ENCODE assay signal across 14 cellular contexts in the genomic region with DNA sequence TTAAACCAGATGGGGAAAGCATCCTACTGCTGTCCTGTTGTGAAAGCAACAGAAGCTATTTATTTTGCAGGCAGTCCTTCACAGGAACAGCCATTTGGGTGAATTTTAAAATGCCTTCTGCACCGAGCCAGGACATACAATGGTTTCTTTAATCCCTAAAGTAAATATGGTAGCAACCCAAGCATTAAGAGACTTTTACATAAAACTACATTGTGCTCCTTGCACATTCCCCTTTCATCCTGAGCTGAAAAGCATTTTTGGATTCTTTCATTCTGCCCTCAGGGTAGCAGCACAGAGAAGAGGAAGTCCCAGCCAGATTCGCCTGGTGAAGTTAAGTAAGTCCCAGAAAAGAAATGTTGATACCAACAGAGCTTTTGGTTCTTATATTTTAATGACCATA.
A peak's percentile ranks its signal among the peaks of the same experiment; 100 is the strongest.
DNase-seq lines count a peak whose midpoint lies in the region; ATAC-seq, FAIRE-seq and TF ChIP-seq lines count a peak whose summit lies in the region.
"Had no signal": no experiment of that assay in that cellular context is flagged by ENCODE, and none has a peak within 500 bp of the region (broad histone marks: within the 10 kb centered on the region; RNA-seq: fewer than 3 reads in every experiment).

No MANE protein-coding gene starts in this region.

- 0% methylated on average over 2 of the region's 2 CpGs for WGBS in GM12878 (ENCODE audit: insufficient coverage, insufficient replicate concordance, low lambda C conversion rate, missing lambda C conversion rate)
- 0 to 33% methylated on average over 1 to 2 of the region's 2 CpGs for WGBS in mesodermal cell (ENCODE audit: insufficient coverage in 2 of 2), 2 experiments

- H3K9me3 ChIP-seq in GM12878 (replicated peaks; ENCODE audit: control insufficient read depth, insufficient read depth, low read length) (no peaks in the 10 kb centered on the region), mesodermal cell (ENCODE audit: control insufficient read depth, low read length) (no peaks in the 10 kb centered on the region)
- H3K9me3 ChIP-seq: vagina had no signal

- intact Hi-C loops in GM12878 (cut with micrococcal nuclease; ENCODE audit: unreplicated experiment), result no loop called here

- BruUV-seq in GM12878 (replicated peaks; lab: Mats Ljungman, UMichigan), result no TSS peak

- SMC1A ChIA-PET in GM12878 (lab: Charles Lee; ENCODE audit: uncharacterized antibody, unreplicated experiment), result interaction anchor here (0.8 to 3.6 kb wide), 6 partner anchors 7 to 67 kb away, joined by 3 to 17 read pairs (median 4); no protein-coding TSS in a partner anchor

- ATAC-seq in GM12878, result peak; percentile 40; the same call in 1 of the 3 replicates
- no peak for ATAC-seq in HG02973 (IDR thresholded peaks at IDR 0.05; ENCODE audit: unreplicated experiment)
- no peak for ATAC-seq in GM18498 (IDR thresholded peaks at IDR 0.05; ENCODE audit: unreplicated experiment)

- CTCF ChIA-PET in GM12878 (lab: Yijun Ruan, JAX), result interaction anchor here (0.6 to 2.1 kb wide), 3 partner anchors 8 to 39 kb away, joined by 3 to 6 read pairs (median 5); no protein-coding TSS in a partner anchor

- no peaks in the 10 kb centered on the region for H3K27me3 ChIP-seq in GM12878 (replicated peaks in 1 of 2; ENCODE audit: control insufficient read depth in 2 of 2, insufficient read depth in 2 of 2, low read length in 1 of 2)
- H3K27me3 ChIP-seq: vagina had no signal

- TF ChIP-seq POLR2A in GM12878 (IDR thresholded peaks at IDR 0.05; ENCODE audit: low read depth, low read length), result no peak

- in situ Hi-C loops in GM12878 (cut with MboI), result no loop called here

- TF ChIP-seq CTCF in GM12878 (IDR thresholded peaks at IDR 0.05 in 2 of 3, conservative IDR thresholded peaks at IDR 0.05 in 1 of 3; ENCODE audit: control insufficient read depth in 2 of 3, extremely low read depth in 1 of 3, insufficient read depth in 1 of 3, low read depth in 3 of 3, low read length in 3 of 3), result no peak

- H3K27ac ChIP-seq in GM12878 (ENCODE audit: control insufficient read depth, insufficient read depth) (no peak overlapping the region), mesodermal cell (ENCODE audit: low read depth, low read length, severe bottlenecking) (peak overlapping the region; percentile 91)
- H3K27ac ChIP-seq: vagina had no signal

- TF ChIP-seq EP300 in GM12878 (IDR thresholded peaks at IDR 0.05; ENCODE audit: borderline replicate concordance in 1 of 2, control insufficient read depth in 1 of 2, low read depth in 2 of 2, low read length in 2 of 2), result no peak

- no peak overlapping the region for H3K4me2 ChIP-seq in GM12878 (ENCODE audit: control insufficient read depth, insufficient read depth)

- FAIRE-seq in GM12878 (lab: Jason Lieb, UNC), result no peak

- no peak overlapping the region for H3K9ac ChIP-seq in GM12878 (ENCODE audit: control insufficient read depth, insufficient read depth, low read length)

- H3K36me3 ChIP-seq in GM12878 (ENCODE audit: control insufficient read depth in 2 of 2, insufficient read depth in 2 of 2, low read length in 1 of 2), result no peaks in the 10 kb centered on the region
- H3K36me3 ChIP-seq in mesodermal cell (ENCODE audit: control insufficient read depth, insufficient read depth, low read length), result no peaks in the 10 kb centered on the region
- H3K36me3 ChIP-seq: vagina had no signal

- no peaks in the 10 kb centered on the region for H3K79me2 ChIP-seq in GM12878 (ENCODE audit: control insufficient read depth, insufficient read depth, low read length)

- RAD21 ChIA-PET in GM12878 (lab: Charles Lee; ENCODE audit: unreplicated experiment), result interaction anchor here (1.8 kb wide), 1 partner anchor 39 kb away, joined by 4 read pairs; no protein-coding TSS in a partner anchor

- DNase-seq in EL, result peak; percentile 33
- peak; percentile 30 for DNase-seq in NCI-H1048 (lab: John Stamatoyannopoulos, UW)
- no peak for DNase-seq in GM12878 (ENCODE audit: low read depth, low spot score)
- no peak for DNase-seq in NCI-H2107 treated with DMSO at 0.1 percent for 48 hours (lab: John Stamatoyannopoulos, UW; ENCODE audit: unreplicated experiment)
- no peak for DNase-seq in iPS-NIHi11 (ENCODE audit: low spot score)
- DNase-seq: activated naive CD4-positive, alpha-beta T cell treated with anti-CD3 and anti-CD28 coated beads for 36 hours; DMS79; erythroblast; MM.1S; NCI-H2227 treated with DMSO at 0.1 percent for 48 hours had no signal

- TF ChIP-seq RAD21 in GM12878 (IDR thresholded peaks at IDR 0.05; ENCODE audit: insufficient read depth, low read depth, low read length), result no peak

- H3K4me1 ChIP-seq in GM12878 (ENCODE audit: control insufficient read depth, insufficient read depth, low read length), result no peaks in the 10 kb centered on the region
- peaks cover 17% of the 10 kb centered on the region for H3K4me1 ChIP-seq in mesodermal cell (ENCODE audit: control insufficient read depth, insufficient read depth, low read length, poor library complexity, severe bottlenecking)

- POLR2A ChIA-PET in GM12878 (lab: Charles Lee), result no interaction called here

- H2AFZ ChIP-seq in GM12878 (ENCODE audit: control insufficient read depth, low read depth, low read length), result no peak overlapping the region

- H3K4me3 ChIP-seq in GM12878, result no peak overlapping the region
- H3K4me3 ChIP-seq in mesodermal cell (ENCODE audit: extremely low read depth, insufficient read depth, low read length, poor library complexity, severe bottlenecking), result no peak overlapping the region
- H3K4me3 ChIP-seq: vagina had no signal

- H4K20me1 ChIP-seq in GM12878 (ENCODE audit: control insufficient read depth, insufficient read depth), result no peaks in the 10 kb centered on the region

TF ChIP-seq in GM12878, 131 proteins besides CTCF, POLR2A, EP300 and RAD21:
- peak; percentile 47; the same call in 1 of the 2 replicates for TF ChIP-seq SPI1 (IDR thresholded peaks at IDR 0.05; ENCODE audit: borderline replicate concordance, insufficient read depth, low read depth, low read length)
- TF ChIP-seq NFYA (IDR thresholded peaks at IDR 0.05; ENCODE audit: borderline replicate concordance, low read depth, low read length), result no peak

Comparison
In these comparisons a context has a peak if more than half of its experiments do, and no peak if none do; other contexts are left out.
1. DNase-seq: peak in EL (single experiment) and NCI-H1048 (single experiment); none in GM12878 (single experiment), NCI-H2107 treated with DMSO at 0.1 percent for 48 hours (single experiment) and iPS-NIHi11 (single experiment).